In genomic region chr6:13814176-13814937, GRCh38 we compare ENCODE assay signal across 8 cellular contexts. TPM values are rescaled to one million over a fixed set of nuclear protein-coding genes. Genes with fewer than 3 reads are reported as not detected.
A peak's percentile ranks its signal among the peaks of the same experiment; 100 is the strongest.
DNase-seq lines count a peak whose midpoint lies in the region; ATAC-seq and TF ChIP-seq lines count a peak whose summit lies in the region.

Gene MCUR1 (minus strand): TSS chr6:13814557. CDS start chr6:13814429, 128 bp downstream.

- peak within 1 kb of the TSS; percentile 81 for H3K4me3 ChIP-seq in kidney epithelial cell (ENCODE audit: low read depth, low read length)

- H3K27me3 ChIP-seq in kidney epithelial cell (ENCODE audit: control insufficient read depth, insufficient read depth, low read length), result no peaks in the 10 kb centered on the region

- no peak for TF ChIP-seq CTCF in kidney epithelial cell (IDR thresholded peaks at IDR 0.05; ENCODE audit: insufficient read depth, low read length, poor library complexity, severe bottlenecking)

- H3K36me3 ChIP-seq in kidney epithelial cell (ENCODE audit: control insufficient read depth, insufficient read depth, low read length), result no peaks in the 10 kb centered on the region

- ATAC-seq in GM18909 (IDR thresholded peaks at IDR 0.05; ENCODE audit: poor library complexity, unreplicated experiment) (peak; percentile 88), HG03159 (IDR thresholded peaks at IDR 0.05; ENCODE audit: unreplicated experiment) (peak; percentile 77)

- peak; percentile 96 for DNase-seq in AG20443 (ENCODE audit: low spot score)
- DNase-seq in NCI-H345 (lab: John Stamatoyannopoulos, UW), result peak; percentile 58
- DNase-seq in activated CD4-positive, alpha-beta T cell treated with anti-CD3 and anti-CD28 coated beads for 1 hour, result peak; percentile 71
- peak; percentile 91 for DNase-seq in cerebellum (ENCODE audit: low spot score)
- no peak for DNase-seq in kidney epithelial cell (ENCODE audit: low read depth)
- peak; percentile 90 for DNase-seq in stimulated activated CD4-positive, alpha-beta T cell treated with anti-CD3 and anti-CD28 coated beads, Interleukin-15, amount 100 ng/mL, for 24 hours

RNA-seq across cellular contexts. Expression of gene MCUR1, which starts in this region (rescaled TPM):
- total RNA-seq in cerebellum, result 15.4 TPM
- total RNA-seq in kidney epithelial cell, result 15.0 and 16.2 TPM in 2 replicates
